Comparison of ENCODE assay signal across 1 cellular context in the genomic region with DNA sequence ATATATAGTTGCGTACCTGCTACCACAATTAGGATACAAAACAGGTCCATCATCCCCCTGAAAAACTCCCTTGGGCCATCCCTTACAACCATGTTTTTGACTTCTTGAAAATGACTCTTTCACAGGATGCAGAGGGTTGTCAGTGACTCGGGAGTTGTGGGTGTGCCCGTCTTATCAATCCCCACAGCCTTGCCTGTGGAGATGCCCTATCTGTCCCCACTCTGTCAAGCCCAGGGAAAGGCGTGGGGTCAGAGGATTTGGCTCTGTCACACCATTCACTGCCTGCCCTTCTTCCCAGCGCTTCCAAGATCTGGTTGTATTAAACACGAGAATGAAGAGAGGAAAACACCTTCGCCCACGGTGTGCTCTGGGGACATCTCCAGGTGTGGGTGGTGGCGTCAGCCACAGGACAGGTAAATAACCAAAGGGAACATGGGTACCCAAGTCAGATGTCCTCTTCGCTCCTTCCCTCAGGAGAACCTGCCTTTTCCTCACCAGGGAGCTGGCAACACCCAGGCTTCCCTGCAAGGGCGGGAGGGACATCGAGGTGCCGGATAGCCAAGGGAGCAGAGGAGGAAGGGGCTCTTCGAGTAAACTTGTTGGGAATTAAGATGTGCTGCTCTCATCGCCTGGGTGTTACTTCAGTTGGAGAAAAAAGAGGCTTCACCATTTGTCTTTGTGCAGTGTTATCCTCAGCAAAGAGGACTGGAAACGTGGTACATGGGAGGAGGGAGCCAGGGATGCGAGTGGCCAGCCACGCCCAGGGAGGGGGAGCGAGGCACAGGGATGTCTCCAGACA.
TF ChIP-seq lines count a peak whose summit lies in the region.

No MANE protein-coding gene starts in this region.

TF ChIP-seq in K562, 482 proteins besides CTCF, POLR2A, EP300 and RAD21 (continued from another document and continues in another):
- TF ChIP-seq, protein P1, sequence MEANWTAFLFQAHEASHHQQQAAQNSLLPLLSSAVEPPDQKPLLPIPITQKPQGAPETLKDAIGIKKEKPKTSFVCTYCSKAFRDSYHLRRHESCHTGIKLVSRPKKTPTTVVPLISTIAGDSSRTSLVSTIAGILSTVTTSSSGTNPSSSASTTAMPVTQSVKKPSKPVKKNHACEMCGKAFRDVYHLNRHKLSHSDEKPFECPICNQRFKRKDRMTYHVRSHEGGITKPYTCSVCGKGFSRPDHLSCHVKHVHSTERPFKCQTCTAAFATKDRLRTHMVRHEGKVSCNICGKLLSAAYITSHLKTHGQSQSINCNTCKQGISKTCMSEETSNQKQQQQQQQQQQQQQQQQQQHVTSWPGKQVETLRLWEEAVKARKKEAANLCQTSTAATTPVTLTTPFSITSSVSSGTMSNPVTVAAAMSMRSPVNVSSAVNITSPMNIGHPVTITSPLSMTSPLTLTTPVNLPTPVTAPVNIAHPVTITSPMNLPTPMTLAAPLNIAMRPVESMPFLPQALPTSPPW (CRISPR knock-in tag; IDR thresholded peaks at IDR 0.05) = peak; percentile 63
- TF ChIP-seq ZNF76 (CRISPR knock-in tag; IDR thresholded peaks at IDR 0.05; ENCODE audit: borderline replicate concordance) (no peak), POLR2AphosphoS2 (IDR thresholded peaks at IDR 0.05; ENCODE audit: low read length) (no peak), CBX1 (IDR thresholded peaks at IDR 0.05; ENCODE audit: low read depth) (no peak), SP2 (IDR thresholded peaks at IDR 0.05; ENCODE audit: extremely low read depth, low read depth, low read length, poor library complexity, severe bottlenecking) (no peak), CUX1 (CRISPR knock-in tag; IDR thresholded peaks at IDR 0.05) (no peak), ZFX (CRISPR knock-in tag; IDR thresholded peaks at IDR 0.05) (no peak), HDGF (IDR thresholded peaks at IDR 0.05) (no peak), NELFE (IDR thresholded peaks at IDR 0.05; ENCODE audit: insufficient read depth, insufficient read length) (no peak), BCL6 (CRISPR knock-in tag; IDR thresholded peaks at IDR 0.05) (no peak), DIDO1 (tag; IDR thresholded peaks at IDR 0.05; ENCODE audit: low read depth) (no peak), AFF1 (IDR thresholded peaks at IDR 0.05; ENCODE audit: low read depth in 1 of 2, partially characterized antibody in 2 of 2) (no peak), BDP1 (IDR thresholded peaks at IDR 0.05; ENCODE audit: insufficient read depth, insufficient read length) (no peak), RCOR1 (IDR thresholded peaks at IDR 0.05; ENCODE audit: borderline replicate concordance in 1 of 2, low read depth in 2 of 2, low read length in 2 of 2) (peak; percentile 56 to 96; a peak in 3 of 4 replicates), ZNF766 (CRISPR knock-in tag; conservative IDR thresholded peaks at IDR 0.05) (peak; percentile 86)
- TF ChIP-seq, protein P2, sequence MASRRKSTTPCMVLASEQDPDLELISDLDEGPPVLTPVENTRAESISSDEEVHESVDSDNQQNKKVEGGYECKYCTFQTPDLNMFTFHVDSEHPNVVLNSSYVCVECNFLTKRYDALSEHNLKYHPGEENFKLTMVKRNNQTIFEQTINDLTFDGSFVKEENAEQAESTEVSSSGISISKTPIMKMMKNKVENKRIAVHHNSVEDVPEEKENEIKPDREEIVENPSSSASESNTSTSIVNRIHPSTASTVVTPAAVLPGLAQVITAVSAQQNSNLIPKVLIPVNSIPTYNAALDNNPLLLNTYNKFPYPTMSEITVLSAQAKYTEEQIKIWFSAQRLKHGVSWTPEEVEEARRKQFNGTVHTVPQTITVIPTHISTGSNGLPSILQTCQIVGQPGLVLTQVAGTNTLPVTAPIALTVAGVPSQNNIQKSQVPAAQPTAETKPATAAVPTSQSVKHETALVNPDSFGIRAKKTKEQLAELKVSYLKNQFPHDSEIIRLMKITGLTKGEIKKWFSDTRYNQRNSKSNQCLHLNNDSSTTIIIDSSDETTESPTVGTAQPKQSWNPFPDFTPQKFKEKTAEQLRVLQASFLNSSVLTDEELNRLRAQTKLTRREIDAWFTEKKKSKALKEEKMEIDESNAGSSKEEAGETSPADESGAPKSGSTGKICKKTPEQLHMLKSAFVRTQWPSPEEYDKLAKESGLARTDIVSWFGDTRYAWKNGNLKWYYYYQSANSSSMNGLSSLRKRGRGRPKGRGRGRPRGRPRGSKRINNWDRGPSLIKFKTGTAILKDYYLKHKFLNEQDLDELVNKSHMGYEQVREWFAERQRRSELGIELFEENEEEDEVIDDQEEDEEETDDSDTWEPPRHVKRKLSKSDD (conservative IDR thresholded peaks at IDR 0.05; ENCODE audit: low read length) = no peak
- TF ChIP-seq, protein P3, sequence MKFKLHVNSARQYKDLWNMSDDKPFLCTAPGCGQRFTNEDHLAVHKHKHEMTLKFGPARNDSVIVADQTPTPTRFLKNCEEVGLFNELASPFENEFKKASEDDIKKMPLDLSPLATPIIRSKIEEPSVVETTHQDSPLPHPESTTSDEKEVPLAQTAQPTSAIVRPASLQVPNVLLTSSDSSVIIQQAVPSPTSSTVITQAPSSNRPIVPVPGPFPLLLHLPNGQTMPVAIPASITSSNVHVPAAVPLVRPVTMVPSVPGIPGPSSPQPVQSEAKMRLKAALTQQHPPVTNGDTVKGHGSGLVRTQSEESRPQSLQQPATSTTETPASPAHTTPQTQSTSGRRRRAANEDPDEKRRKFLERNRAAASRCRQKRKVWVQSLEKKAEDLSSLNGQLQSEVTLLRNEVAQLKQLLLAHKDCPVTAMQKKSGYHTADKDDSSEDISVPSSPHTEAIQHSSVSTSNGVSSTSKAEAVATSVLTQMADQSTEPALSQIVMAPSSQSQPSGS (CRISPR knock-in tag; IDR thresholded peaks at IDR 0.05) = no peak
- TF ChIP-seq, protein P4, sequence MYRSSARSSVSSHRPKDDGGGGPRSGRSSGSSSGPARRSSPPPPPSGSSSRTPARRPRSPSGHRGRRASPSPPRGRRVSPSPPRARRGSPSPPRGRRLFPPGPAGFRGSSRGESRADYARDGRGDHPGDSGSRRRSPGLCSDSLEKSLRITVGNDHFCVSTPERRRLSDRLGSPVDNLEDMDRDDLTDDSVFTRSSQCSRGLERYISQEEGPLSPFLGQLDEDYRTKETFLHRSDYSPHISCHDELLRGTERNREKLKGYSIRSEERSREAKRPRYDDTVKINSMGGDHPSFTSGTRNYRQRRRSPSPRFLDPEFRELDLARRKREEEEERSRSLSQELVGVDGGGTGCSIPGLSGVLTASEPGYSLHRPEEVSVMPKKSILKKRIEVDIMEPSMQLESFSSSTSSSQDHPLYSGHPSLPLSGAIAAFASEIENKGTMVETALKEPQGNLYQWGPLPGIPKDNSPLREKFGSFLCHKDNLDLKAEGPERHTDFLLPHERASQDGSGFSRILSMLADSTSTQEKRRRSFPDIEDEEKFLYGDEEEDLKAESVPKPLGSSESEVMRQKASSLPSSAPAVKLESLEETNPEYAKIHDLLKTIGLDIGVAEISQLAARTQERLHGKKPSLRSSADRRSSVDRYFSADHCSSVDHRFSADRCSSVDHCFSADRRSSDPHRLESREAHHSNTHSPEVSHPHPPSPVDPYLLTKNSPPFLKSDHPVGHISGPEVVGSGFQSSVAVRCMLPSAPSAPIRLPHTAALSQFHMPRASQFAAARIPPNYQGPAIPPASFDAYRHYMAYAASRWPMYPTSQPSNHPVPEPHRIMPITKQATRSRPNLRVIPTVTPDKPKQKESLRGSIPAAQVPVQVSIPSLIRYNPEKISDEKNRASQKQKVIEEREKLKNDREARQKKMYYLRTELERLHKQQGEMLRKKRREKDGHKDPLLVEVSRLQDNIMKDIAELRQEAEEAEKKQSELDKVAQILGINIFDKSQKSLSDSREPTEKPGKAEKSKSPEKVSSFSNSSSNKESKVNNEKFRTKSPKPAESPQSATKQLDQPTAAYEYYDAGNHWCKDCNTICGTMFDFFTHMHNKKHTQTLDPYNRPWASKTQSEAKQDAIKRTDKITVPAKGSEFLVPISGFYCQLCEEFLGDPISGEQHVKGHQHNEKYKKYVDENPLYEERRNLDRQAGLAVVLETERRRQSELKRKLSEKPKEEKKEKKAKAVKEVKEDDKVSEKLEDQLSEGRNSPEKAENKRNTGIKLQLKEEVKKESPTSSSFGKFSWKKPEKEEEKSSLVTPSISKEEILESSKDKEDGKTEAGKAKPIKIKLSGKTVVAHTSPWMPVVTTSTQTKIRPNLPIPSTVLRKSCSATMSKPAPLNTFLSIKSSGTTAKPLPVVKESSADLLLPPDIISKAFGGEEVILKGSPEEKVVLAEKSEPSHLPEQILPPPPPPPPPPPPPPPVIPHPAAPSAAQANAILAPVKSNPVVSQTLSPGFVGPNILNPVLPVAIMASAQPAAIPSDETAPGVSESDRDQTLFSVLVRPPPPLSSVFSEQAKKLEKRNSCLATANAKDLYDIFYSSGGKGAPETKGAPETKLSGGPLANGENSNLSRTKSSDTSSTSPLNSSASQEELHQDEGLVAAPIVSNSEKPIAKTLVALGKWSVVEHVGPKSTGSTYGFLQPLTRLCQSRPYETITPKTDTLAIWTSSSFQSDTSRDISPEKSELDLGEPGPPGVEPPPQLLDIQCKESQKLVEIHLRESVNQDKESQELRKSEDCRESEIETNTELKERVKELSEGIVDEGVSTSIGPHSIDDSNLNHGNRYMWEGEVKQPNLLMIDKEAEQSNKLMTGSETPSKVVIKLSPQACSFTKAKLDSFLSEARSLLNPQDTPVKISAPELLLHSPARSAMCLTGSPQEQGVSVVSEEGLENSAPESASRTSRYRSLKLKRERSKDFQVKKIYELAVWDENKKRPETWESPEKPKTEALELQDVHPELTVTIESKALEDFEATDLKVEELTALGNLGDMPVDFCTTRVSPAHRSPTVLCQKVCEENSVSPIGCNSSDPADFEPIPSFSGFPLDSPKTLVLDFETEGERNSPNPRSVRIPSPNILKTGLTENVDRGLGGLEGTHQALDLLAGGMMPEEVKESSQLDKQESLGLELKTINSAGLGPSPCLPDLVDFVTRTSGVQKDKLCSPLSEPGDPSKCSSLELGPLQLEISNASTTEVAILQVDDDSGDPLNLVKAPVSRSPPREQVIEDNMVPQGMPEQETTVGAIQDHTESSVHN (IDR thresholded peaks at IDR 0.05; ENCODE audit: borderline replicate concordance in 1 of 2, low read depth in 1 of 2) = no peak; a peak in 1 of 4 replicates
- TF ChIP-seq, protein P5, sequence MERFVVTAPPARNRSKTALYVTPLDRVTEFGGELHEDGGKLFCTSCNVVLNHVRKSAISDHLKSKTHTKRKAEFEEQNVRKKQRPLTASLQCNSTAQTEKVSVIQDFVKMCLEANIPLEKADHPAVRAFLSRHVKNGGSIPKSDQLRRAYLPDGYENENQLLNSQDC (CRISPR knock-in tag; IDR thresholded peaks at IDR 0.05) = peak; percentile 30; the same call in 1 of the 2 replicates
- TF ChIP-seq, protein P6, sequence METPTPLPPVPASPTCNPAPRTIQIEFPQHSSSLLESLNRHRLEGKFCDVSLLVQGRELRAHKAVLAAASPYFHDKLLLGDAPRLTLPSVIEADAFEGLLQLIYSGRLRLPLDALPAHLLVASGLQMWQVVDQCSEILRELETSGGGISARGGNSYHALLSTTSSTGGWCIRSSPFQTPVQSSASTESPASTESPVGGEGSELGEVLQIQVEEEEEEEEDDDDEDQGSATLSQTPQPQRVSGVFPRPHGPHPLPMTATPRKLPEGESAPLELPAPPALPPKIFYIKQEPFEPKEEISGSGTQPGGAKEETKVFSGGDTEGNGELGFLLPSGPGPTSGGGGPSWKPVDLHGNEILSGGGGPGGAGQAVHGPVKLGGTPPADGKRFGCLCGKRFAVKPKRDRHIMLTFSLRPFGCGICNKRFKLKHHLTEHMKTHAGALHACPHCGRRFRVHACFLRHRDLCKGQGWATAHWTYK (CRISPR knock-in tag; IDR thresholded peaks at IDR 0.05) = peak; percentile 48; the same call in 1 of the 2 replicates
